ENCODE assay signal across 9 cellular contexts in genomic region chr2:7083580-7084509, GRCh38.
DNase-seq lines count a peak whose midpoint lies in the region; ATAC-seq lines count a peak whose summit lies in the region.
"Had no signal": no experiment of that assay in that cellular context is flagged by ENCODE, and none has a peak within 500 bp of the region (broad histone marks: within the 10 kb centered on the region; RNA-seq: fewer than 3 reads in every experiment).

No MANE protein-coding gene starts in this region.

- no peak overlapping the region for H3K4me3 Mint-ChIP-seq in activated CD4-positive, alpha-beta T cell treated with anti-CD3 and anti-CD28 coated beads for 36 hours
- H3K4me3 Mint-ChIP-seq: activated T-cell treated with anti-CD3 and anti-CD28 coated beads, Interleukin-2, amount 50 U/mL, for 72 hours had no signal

- ATAC-seq in activated CD4-positive, alpha-beta T cell treated with anti-CD3 and anti-CD28 coated beads for 36 hours = peak; percentile 60
- ATAC-seq in HG03280 (IDR thresholded peaks at IDR 0.05; ENCODE audit: unreplicated experiment) = peak; percentile 72
- ATAC-seq in GM19328 (IDR thresholded peaks at IDR 0.05; ENCODE audit: unreplicated experiment) = no peak
- ATAC-seq in HG02840 (IDR thresholded peaks at IDR 0.05; ENCODE audit: low FRiP score, unreplicated experiment) = no peak

- no peak overlapping the region for H3K27ac Mint-ChIP-seq in activated CD4-positive, alpha-beta T cell treated with anti-CD3 and anti-CD28 coated beads for 36 hours
- H3K27ac Mint-ChIP-seq: activated T-cell treated with anti-CD3 and anti-CD28 coated beads, Interleukin-2, amount 50 U/mL, for 72 hours had no signal

- no peaks in the 10 kb centered on the region for H3K4me1 Mint-ChIP-seq in activated CD4-positive, alpha-beta T cell treated with anti-CD3 and anti-CD28 coated beads for 36 hours

- peak; percentile 42 for DNase-seq in activated CD4-positive, alpha-beta T cell treated with anti-CD3 and anti-CD28 coated beads for 36 hours
- DNase-seq in activated CD4-positive, alpha-beta T cell treated with anti-CD3 and anti-CD28 coated beads for 1 hour = no peak
- DNase-seq in RPMI7951 (ENCODE audit: low read depth) (peak; percentile 53), fibroblast of gingiva (ENCODE audit: low read depth) (peak; percentile 16), superior temporal gyrus (ENCODE audit: extremely low spot score) (no peak)

- POLR2A ChIA-PET in activated CD4-positive, alpha-beta T cell treated with anti-CD3 and anti-CD28 coated beads for 36 hours (lab: Charles Lee) = no interaction called here

- H3K36me3 Mint-ChIP-seq in activated CD4-positive, alpha-beta T cell treated with anti-CD3 and anti-CD28 coated beads for 36 hours (ENCODE audit: low read depth) = peaks cover 6% of the 10 kb centered on the region

- intact Hi-C loops in activated CD4-positive, alpha-beta T cell treated with anti-CD3 and anti-CD28 coated beads for 36 hours (cut with DNase I, micrococcal nuclease) = loop anchor here (1.0 to 2.0 kb wide), 5 partner anchors 39 to 258 kb away; no protein-coding TSS in a partner anchor

- no peaks in the 10 kb centered on the region for H3K27me3 Mint-ChIP-seq in activated CD4-positive, alpha-beta T cell treated with anti-CD3 and anti-CD28 coated beads for 36 hours

- CTCF ChIA-PET in activated CD4-positive, alpha-beta T cell treated with anti-CD3 and anti-CD28 coated beads for 36 hours (lab: Charles Lee) = interaction anchor here (0.6 to 2.6 kb wide), 9 partner anchors 10 to 1908 kb away, joined by 3 to 10 read pairs (median 3); no protein-coding TSS in a partner anchor

- peaks cover 7% of the 10 kb centered on the region for H3K9me3 Mint-ChIP-seq in activated CD4-positive, alpha-beta T cell treated with anti-CD3 and anti-CD28 coated beads for 36 hours (ENCODE audit: low read depth)

Comparison
In these comparisons a context has a peak if more than half of its experiments do, and no peak if none do; other contexts are left out.
1. DNase-seq: peak in activated CD4-positive, alpha-beta T cell treated with anti-CD3 and anti-CD28 coated beads for 36 hours (single experiment), RPMI7951 (single experiment) and fibroblast of gingiva (single experiment); none in activated CD4-positive, alpha-beta T cell treated with anti-CD3 and anti-CD28 coated beads for 1 hour (single experiment) and superior temporal gyrus (single experiment).
2. ATAC-seq: peak in activated CD4-positive, alpha-beta T cell treated with anti-CD3 and anti-CD28 coated beads for 36 hours (single experiment) and HG03280 (single experiment); none in GM19328 (single experiment) and HG02840 (single experiment).